37 cellular contexts compared by ENCODE assay signal in genomic region chr2:126852361-126852760, GRCh38. TPM values are rescaled to one million over a fixed set of nuclear protein-coding genes. Genes with fewer than 3 reads are reported as not detected.
"Had no signal": no experiment of that assay in that cellular context is flagged by ENCODE, and none has a peak within 500 bp of the region (broad histone marks: within the 10 kb centered on the region; RNA-seq: fewer than 3 reads in every experiment).

No MANE protein-coding gene starts in this region.

- H3K9me3 ChIP-seq: adrenal gland, body of pancreas, breast epithelium, MG63 had no signal

- H3K4me1 ChIP-seq: adrenal gland, body of pancreas, breast epithelium had no signal

- H3K36me3 Mint-ChIP-seq: activated naive CD4-positive, alpha-beta T cell treated with anti-CD3 and anti-CD28 coated beads, Interleukin-2, amount 50 U/mL, for 72 hours had no signal

- H3K27ac Mint-ChIP-seq: activated B cell treated with CpG ODN at 0.5 μM for 24 hours; activated CD8-positive, alpha-beta T cell treated with anti-CD3 and anti-CD28 coated beads for 36 hours; activated naive CD4-positive, alpha-beta T cell treated with anti-CD3 and anti-CD28 coated beads for 36 hours; activated naive CD4-positive, alpha-beta T cell treated with anti-CD3 and anti-CD28 coated beads, Interleukin-2, amount 50 U/mL, for 72 hours; activated T-cell treated with anti-CD3 and anti-CD28 coated beads, Interleukin-2, amount 50 U/mL, for 24 hours; activated T-helper 1 cell treated with anti-CD3 and anti-CD28 coated beads, Interleukin-12 subunit alpha, Interleukin-12 subunit beta, Interleukin-2, Interleukin-4 antibody, amounts not matched to agents 30 ng/mL and 10 ng/mL and 1 ng/mL, durations not matched to agents 14 hours and 24 hours and 36 hours had no signal

- DNase-seq: activated B cell treated with CpG ODN at 0.5 μM for 24 hours; activated CD4-positive, alpha-beta T cell treated with anti-CD3 and anti-CD28 coated beads for 4 hours; activated CD4-positive, alpha-beta T cell treated with anti-CD3 and anti-CD28 coated beads, Interleukin-2, amount 50 U/mL, for 4 hours; activated CD4-positive, CD25-positive, alpha-beta regulatory T cell treated with anti-CD3 and anti-CD28 coated beads, Interleukin-2, amount 50 U/mL, for 72 hours; activated CD8-positive, alpha-beta T cell treated with anti-CD3 and anti-CD28 coated beads for 36 hours; activated gamma-delta T cell treated with Interleukin-2 at 50 U/mL for 16 hours; activated naive CD4-positive, alpha-beta T cell treated with anti-CD3 and anti-CD28 coated beads for 36 hours; activated T-cell treated with anti-CD3 and anti-CD28 coated beads, Interleukin-2, amount 50 U/mL, for 24 hours; body of pancreas; Karpas-422; MG63; NCI-H1092; NCI-H1436 treated with DMSO at 0.1 percent for 48 hours; NCI-H1694 treated with DMSO at 0.1 percent for 48 hours; NCI-H2029; NCI-H2107; NCI-H2171; NCI-H510A; NCI-H526; NCI-H748 treated with DMSO at 0.1 percent for 48 hours; NK-92 treated with Interleukin-12 subunit alpha and Interleukin-12 subunit beta, amount 100 ng/mL, for 24 hours; PC-9; Right ventricle myocardium superior; SW 1271; T-helper 1 cell; T-helper 2 cell; T-helper 9 cell had no signal

- H3K4me1 Mint-ChIP-seq: activated B cell treated with CpG ODN at 0.5 μM for 24 hours had no signal

- H3K9me3 Mint-ChIP-seq: activated B cell treated with CpG ODN at 0.5 μM for 24 hours; activated CD8-positive, alpha-beta T cell treated with anti-CD3 and anti-CD28 coated beads for 36 hours; activated naive CD4-positive, alpha-beta T cell treated with anti-CD3 and anti-CD28 coated beads for 36 hours; activated T-cell treated with anti-CD3 and anti-CD28 coated beads, Interleukin-2, amount 50 U/mL, for 24 hours; activated T-helper 1 cell treated with anti-CD3 and anti-CD28 coated beads, Interleukin-12 subunit alpha, Interleukin-12 subunit beta, Interleukin-2, Interleukin-4 antibody, amounts not matched to agents 30 ng/mL and 10 ng/mL and 1 ng/mL, durations not matched to agents 14 hours and 24 hours and 36 hours had no signal

- H3K4me3 ChIP-seq: adrenal gland, body of pancreas, breast epithelium, K562, MG63, PC-9 had no signal

- H3K27me3 ChIP-seq: adrenal gland, body of pancreas, breast epithelium, MG63 had no signal

- H3K27ac ChIP-seq: adrenal gland, body of pancreas, breast epithelium, PC-9, VCaP had no signal

- ATAC-seq: activated CD8-positive, alpha-beta T cell treated with anti-CD3 and anti-CD28 coated beads for 36 hours; activated naive CD4-positive, alpha-beta T cell treated with anti-CD3 and anti-CD28 coated beads, Interleukin-2, amount 50 U/mL, for 72 hours; body of pancreas; K562 had no signal

- H3K36me3 ChIP-seq: adrenal gland, breast epithelium, MG63 had no signal

- H3K4me3 Mint-ChIP-seq: activated B cell treated with CpG ODN at 0.5 μM for 24 hours; activated CD8-positive, alpha-beta T cell treated with anti-CD3 and anti-CD28 coated beads for 36 hours; activated naive CD4-positive, alpha-beta T cell treated with anti-CD3 and anti-CD28 coated beads for 36 hours; activated T-cell treated with anti-CD3 and anti-CD28 coated beads, Interleukin-2, amount 50 U/mL, for 24 hours; activated T-helper 1 cell treated with anti-CD3 and anti-CD28 coated beads, Interleukin-12 subunit alpha, Interleukin-12 subunit beta, Interleukin-2, Interleukin-4 antibody, amounts not matched to agents 30 ng/mL and 10 ng/mL and 1 ng/mL, durations not matched to agents 14 hours and 24 hours and 36 hours had no signal

RNA-seq across cellular contexts. Expression of gene TEX51, which starts 46.3 kb away (rescaled TPM):
- total RNA-seq: activated B cell treated with CpG ODN at 0.5 μM for 24 hours; activated CD8-positive, alpha-beta memory T cell treated with anti-CD3 and anti-CD28 coated beads for 36 hours; activated CD8-positive, alpha-beta T cell treated with anti-CD3 and anti-CD28 coated beads for 36 hours; activated naive CD4-positive, alpha-beta T cell treated with anti-CD3 and anti-CD28 coated beads for 36 hours; activated naive CD4-positive, alpha-beta T cell treated with anti-CD3 and anti-CD28 coated beads, Interleukin-2, amount 50 U/mL, for 72 hours; activated T-helper 1 cell treated with anti-CD3 and anti-CD28 coated beads, Interleukin-12 subunit alpha, Interleukin-12 subunit beta, Interleukin-2, Interleukin-4 antibody, amounts not matched to agents 30 ng/mL and 10 ng/mL and 1 ng/mL, durations not matched to agents 14 hours and 24 hours and 36 hours; adrenal gland; astrocyte; body of pancreas; breast epithelium; cardiac septum; K562; OCI-LY7; PC-9; Right ventricle myocardium superior had no signal
